Comparison of ENCODE assay signal across 9 cellular contexts in the genomic region with DNA sequence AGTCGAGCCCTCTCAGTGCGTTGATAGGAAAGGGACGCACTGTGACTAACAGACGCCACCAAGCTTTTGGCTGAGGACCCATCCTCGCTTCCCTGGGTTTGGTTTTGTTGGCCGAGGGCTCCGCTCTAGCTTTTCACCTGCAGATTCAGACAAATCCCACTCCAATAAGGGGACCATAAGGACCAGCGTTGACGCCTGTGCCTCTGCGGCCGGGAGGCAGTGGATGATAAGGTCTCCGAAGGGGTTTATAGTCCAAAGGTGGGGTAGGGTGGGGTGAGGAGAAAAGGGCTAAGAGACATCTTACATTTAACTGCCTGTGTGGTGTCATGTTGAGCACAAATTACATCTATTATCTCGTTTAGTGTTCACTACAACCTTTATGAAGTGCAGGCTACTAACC. TPM values are rescaled to one million over a fixed set of nuclear protein-coding genes. Genes with fewer than 3 reads are reported as not detected.
DNase-seq lines count a peak whose midpoint lies in the region; ATAC-seq and TF ChIP-seq lines count a peak whose summit lies in the region.
"Had no signal": no experiment of that assay in that cellular context is flagged by ENCODE, and none has a peak within 500 bp of the region (broad histone marks: within the 10 kb centered on the region; RNA-seq: fewer than 3 reads in every experiment).

No MANE protein-coding gene starts in this region.

- CTCF ChIA-PET in activated B cell treated with CpG ODN at 0.5 μM for 24 hours (lab: Charles Lee): no interaction called here

- H3K4me3 Mint-ChIP-seq in activated B cell treated with CpG ODN at 0.5 μM for 24 hours: peak overlapping the region; percentile 95

- no peaks in the 10 kb centered on the region for H3K9me3 Mint-ChIP-seq in activated B cell treated with CpG ODN at 0.5 μM for 24 hours

- WGBS in iPS DF 6.9 (ENCODE audit: insufficient coverage, insufficient read length): no CpG with 5 or more reads among the region's 13 CpGs
- 1 to 6% (median 3%) methylated on average over 13 of the region's 13 CpGs for WGBS in spleen, 5 donors

- peak overlapping the region; percentile 93 for H3K4me3 ChIP-seq in HFF-Myc (replicated peaks; ENCODE audit: low read depth, low read length)
- peak overlapping the region; percentile 86 for H3K4me3 ChIP-seq in iPS DF 6.9 (ENCODE audit: low read length)
- H3K4me3 ChIP-seq in spleen: peak overlapping the region; percentile 85 to 99 (median 94)

- H3K4me1 ChIP-seq in iPS DF 6.9 (ENCODE audit: control insufficient read depth, insufficient read depth, low read length) (no peaks in the 10 kb centered on the region), spleen (peaks cover 28 to 87% (median 51%) of the 10 kb centered on the region in 6 donors)

- peak overlapping the region; percentile 86 for H3K27ac Mint-ChIP-seq in activated B cell treated with CpG ODN at 0.5 μM for 24 hours

- DNase-seq in HFF-Myc (ENCODE audit: extremely low read depth, low read depth) (no peak), activated B cell treated with CpG ODN at 0.5 μM for 24 hours (no peak), iPS DF 6.9 (ENCODE audit: low read depth, low spot score) (no peak), spleen (no peak), SW 1271 (lab: John Stamatoyannopoulos, UW) (no peak), NCI-H1694 treated with DMSO at 0.1 percent for 48 hours (lab: John Stamatoyannopoulos, UW) (no peak)

- no peaks in the 10 kb centered on the region for H3K27me3 ChIP-seq in iPS DF 6.9 (ENCODE audit: control insufficient read depth, insufficient read depth, low read length)
- H3K27me3 ChIP-seq in spleen (replicated peaks in 1 of 7): no peaks in the 10 kb centered on the region

- H3K9me3 ChIP-seq in iPS DF 6.9 (ENCODE audit: control insufficient read depth, insufficient read depth, low read length) (no peaks in the 10 kb centered on the region), spleen (no peaks in the 10 kb centered on the region)

- peaks cover 10% of the 10 kb centered on the region for H3K36me3 Mint-ChIP-seq in activated B cell treated with CpG ODN at 0.5 μM for 24 hours (ENCODE audit: low read depth)

- POLR2A ChIA-PET in activated B cell treated with CpG ODN at 0.5 μM for 24 hours (lab: Charles Lee): interaction anchor here (0.5 to 1.5 kb wide), 4 partner anchors 17 to 1602 kb away, joined by 3 to 6 read pairs (median 4); a partner anchor contains a TSS

- peaks cover 49% of the 10 kb centered on the region for H3K4me1 Mint-ChIP-seq in activated B cell treated with CpG ODN at 0.5 μM for 24 hours

- TF ChIP-seq CTCF in HFF-Myc (IDR thresholded peaks at IDR 0.05; ENCODE audit: low read depth, low read length, missing control alignments): no peak
- no peak for TF ChIP-seq CTCF in activated B cell treated with CpG ODN at 0.5 μM for 24 hours (IDR thresholded peaks at IDR 0.05)
- no peak for TF ChIP-seq CTCF in spleen (IDR thresholded peaks at IDR 0.05 in 8 of 11, conservative IDR thresholded peaks at IDR 0.05 in 3 of 11)

- H3K27ac ChIP-seq in iPS DF 6.9 (ENCODE audit: low read length): no peak overlapping the region
- peak overlapping the region; percentile 69 to 94 (median 89) for H3K27ac ChIP-seq in spleen

- H3K27me3 Mint-ChIP-seq in activated B cell treated with CpG ODN at 0.5 μM for 24 hours: no peaks in the 10 kb centered on the region

- no peaks in the 10 kb centered on the region for H3K36me3 ChIP-seq in iPS DF 6.9 (ENCODE audit: control insufficient read depth, insufficient read depth, low read length)
- no peaks in the 10 kb centered on the region for H3K36me3 ChIP-seq in spleen

- no peak for TF ChIP-seq POLR2A in spleen (IDR thresholded peaks at IDR 0.05)

- intact Hi-C loops in activated B cell treated with CpG ODN at 0.5 μM for 24 hours (cut with micrococcal nuclease): loop anchor here (10.0 kb wide), 1 partner anchor 1329 kb away; a partner anchor contains a TSS
- intact Hi-C loops in spleen (cut with DNase I; ENCODE audit: low total_unique reads): loop anchor here (5.0 kb wide), 1 partner anchor 43 kb away; a partner anchor contains a TSS

- ATAC-seq in activated B cell treated with CpG ODN at 0.5 μM for 24 hours (ENCODE audit: low read depth) (no peak), GM21825 (IDR thresholded peaks at IDR 0.05; ENCODE audit: unreplicated experiment) (no peak), HG03439 (IDR thresholded peaks at IDR 0.05; ENCODE audit: unreplicated experiment) (no peak)

RNA-seq across cellular contexts. Expression of a gene that starts 0.8 kb away (rescaled TPM):
- total RNA-seq in activated B cell treated with CpG ODN at 0.5 μM for 24 hours (16.3 and 17.8 TPM in 2 replicates), spleen (10 to 100 TPM in 6 of 7 donors, 1 to 10 TPM in 1; 9.9 to 19.7 (median 13.8) TPM)
- polyA plus RNA-seq in spleen: 10 to 100 TPM in 1 of 3 donors, 1 to 10 TPM in 2; 9.3 to 15.1 (median 9.8) TPM

RNA-seq across cellular contexts. Expression of a gene that starts 3.2 kb away (rescaled TPM):
- 34.3 and 39.0 TPM in 2 replicates for total RNA-seq in activated B cell treated with CpG ODN at 0.5 μM for 24 hours
- total RNA-seq in spleen: 10 to 100 TPM; 18.4 to 30.1 (median 24.3) TPM
- 10 to 100 TPM in 2 of 3 donors, 1 to 10 TPM in 1; 7.2 to 14.4 (median 10.3) TPM for polyA plus RNA-seq in spleen

RNA-seq across cellular contexts. Expression of a gene that starts 25.7 kb away (rescaled TPM):
- 0.22 and 0.49 TPM in 2 replicates for total RNA-seq in activated B cell treated with CpG ODN at 0.5 μM for 24 hours
- total RNA-seq in spleen: under 1 TPM in 1 of 7 donors, not detected in 6; 0.38 TPM
- polyA plus RNA-seq in spleen: under 1 TPM; 0.07 to 0.22 (median 0.14) TPM
- total RNA-seq: HT1080 had no signal

RNA-seq across cellular contexts. Expression of a gene that starts 45.3 kb away (rescaled TPM):
- total RNA-seq in activated B cell treated with CpG ODN at 0.5 μM for 24 hours (9.2 and 15.2 TPM in 2 replicates), spleen (1 to 10 TPM; 2.1 to 9.6 (median 6.2) TPM)
- 10 to 100 TPM in 2 of 3 donors, 1 to 10 TPM in 1; 9.3 to 13.5 (median 13.0) TPM for polyA plus RNA-seq in spleen
